In the genomic region with DNA sequence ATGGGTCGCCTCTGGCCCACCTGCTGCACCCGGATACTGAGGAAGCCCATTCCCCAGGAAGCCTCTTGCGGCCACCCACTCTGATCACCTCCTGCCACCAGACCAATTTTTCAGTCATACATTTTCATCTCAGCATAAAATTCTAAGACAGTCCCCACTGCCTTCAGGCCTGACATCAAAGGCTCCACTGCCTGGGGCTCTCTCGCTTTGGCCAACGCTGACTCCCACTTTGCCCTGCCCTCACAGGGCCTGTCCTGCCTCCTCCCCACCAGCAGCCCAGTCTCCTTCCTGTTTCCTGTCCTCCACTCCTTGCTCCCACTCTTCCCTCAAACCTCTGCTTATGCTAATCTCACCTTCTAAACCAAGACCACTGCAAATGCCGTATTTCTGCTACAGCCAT, we compare ENCODE assay signal across 19 cellular contexts.
DNase-seq lines count a peak whose midpoint lies in the region; ATAC-seq, FAIRE-seq and TF ChIP-seq lines count a peak whose summit lies in the region.
"Had no signal": no experiment of that assay in that cellular context is flagged by ENCODE, and none has a peak within 500 bp of the region (broad histone marks: within the 10 kb centered on the region; RNA-seq: fewer than 3 reads in every experiment).

No MANE protein-coding gene starts in this region.

- POLR2A ChIA-PET in HepG2 (lab: Yijun Ruan, JAX), result no interaction called here

- peaks cover 24% of the 10 kb centered on the region for H3K4me1 ChIP-seq in Loucy (ENCODE audit: insufficient read depth, low read length, poor library complexity, severe bottlenecking)
- peaks cover 13% of the 10 kb centered on the region; the same call in 1 of the 2 replicates for H3K4me1 ChIP-seq in HepG2 (ENCODE audit: insufficient read depth, low read length)
- H3K4me1 ChIP-seq in neural progenitor cell, result no peaks in the 10 kb centered on the region
- H3K4me1 ChIP-seq: A549 had no signal

- H3K9ac ChIP-seq in Loucy (ENCODE audit: low read depth, low read length, poor library complexity, severe bottlenecking) (no peak overlapping the region), HepG2 (ENCODE audit: insufficient read depth, low read depth, low read length) (no peak overlapping the region), neural progenitor cell (no peak overlapping the region)
- H3K9ac ChIP-seq: KMS-11 had no signal

- in situ Hi-C loops in HepG2 (cut with HindIII; ENCODE audit: extremely low pct_ligation_motif_present, low pct_unique_long_range_greater_than_20kb), result no loop called here

- no peaks in the 10 kb centered on the region for H4K20me1 ChIP-seq in Loucy (ENCODE audit: insufficient read depth, low read length, poor library complexity, severe bottlenecking)
- H4K20me1 ChIP-seq in HepG2 (ENCODE audit: insufficient read depth, low read length), result no peaks in the 10 kb centered on the region
- no peaks in the 10 kb centered on the region for H4K20me1 ChIP-seq in neural progenitor cell (ENCODE audit: low read depth)

- H3K27ac ChIP-seq in 22Rv1 (0 out of 2 replicates have a peak overlapping the region, but pooled peaks have one; percentile 7), HepG2 (ENCODE audit: extremely low read length, insufficient read depth, low read length) (no peak overlapping the region), neural progenitor cell (no peak overlapping the region)
- H3K27ac ChIP-seq: A549, C4-2B, KMS-11 had no signal

- H2AFZ ChIP-seq in Loucy (ENCODE audit: low read length) (no peak overlapping the region), HepG2 (ENCODE audit: low read length) (no peak overlapping the region), neural progenitor cell (replicated peaks) (no peak overlapping the region)

- ATAC-seq in HepG2, result no peak
- no peak for ATAC-seq in GM18870 (IDR thresholded peaks at IDR 0.05; ENCODE audit: unreplicated experiment)
- ATAC-seq: A549 had no signal

- no peak for FAIRE-seq in HepG2 (lab: Jason Lieb, UNC)
- FAIRE-seq: A549, H54 had no signal

- peaks cover 4% of the 10 kb centered on the region for H3K27me3 Mint-ChIP-seq in neural progenitor cell (ENCODE audit: insufficient read depth, low read depth)

- intact Hi-C loops in HepG2 (cut with micrococcal nuclease; ENCODE audit: unreplicated experiment), result no loop called here

- peaks cover 33% of the 10 kb centered on the region for H3K4me1 Mint-ChIP-seq in neural progenitor cell

- DNase-seq in HepG2 (ENCODE audit: low spot score), result no peak
- DNase-seq in neural progenitor cell (ENCODE audit: low spot score), result no peak
- DNase-seq in KG1 (lab: John Stamatoyannopoulos, UW), result no peak
- DNase-seq in NCI-H524 (lab: John Stamatoyannopoulos, UW), result no peak
- DNase-seq: DMS 273 treated with DMSO at 0.1 percent for 48 hours, DND-41, NCI-H1417, NCI-H187, NCI-H2107, NCI-H226, NCI-H524 treated with DMSO at 0.1 percent for 48 hours, SHP77 had no signal

- WGBS in HepG2 (ENCODE audit: low lambda C conversion rate), result 69% methylated on average over 6 of the region's 6 CpGs

- H3K9me3 ChIP-seq in Loucy (ENCODE audit: insufficient read depth, low read depth, low read length) (no peaks in the 10 kb centered on the region), HepG2 (ENCODE audit: low read length) (no peaks in the 10 kb centered on the region), neural progenitor cell (ENCODE audit: low read depth) (no peaks in the 10 kb centered on the region)
- H3K9me3 ChIP-seq: A549 had no signal

- H3F3A ChIP-seq in Loucy (ENCODE audit: low read depth) (no peaks in the 10 kb centered on the region), neural progenitor cell (ENCODE audit: low read depth) (no peaks in the 10 kb centered on the region)

- H3K36me3 ChIP-seq in Loucy (ENCODE audit: insufficient read depth, low read length) (no peaks in the 10 kb centered on the region), HepG2 (replicated peaks in 1 of 2; ENCODE audit: control insufficient read depth in 1 of 2, insufficient read depth in 2 of 2, low read length in 2 of 2) (no peaks in the 10 kb centered on the region), neural progenitor cell (no peaks in the 10 kb centered on the region)

- TF ChIP-seq POLR2A in HepG2 (IDR thresholded peaks at IDR 0.05; ENCODE audit: insufficient read depth in 1 of 2, low read depth in 2 of 2, low read length in 2 of 2), result no peak

- no peak for TF ChIP-seq RAD21 in HepG2 (CRISPR knock-in tag; IDR thresholded peaks at IDR 0.05)

- CTCF ChIA-PET in HepG2 (lab: Yijun Ruan, JAX; ENCODE audit: low intra/inter-chr PET ratio, low total read pairs), result no interaction called here

- TF ChIP-seq EP300 in HepG2 (IDR thresholded peaks at IDR 0.05; ENCODE audit: low read depth in 2 of 2, low read length in 2 of 2) (no peak), HepG2 (CRISPR knock-in tag; IDR thresholded peaks at IDR 0.05; ENCODE audit: borderline replicate concordance) (no peak)

- peak overlapping the region; percentile 21 for H3K27ac Mint-ChIP-seq in neural progenitor cell

- H3K4me2 ChIP-seq in Loucy (ENCODE audit: low read depth, low read length, poor library complexity, severe bottlenecking) (peak overlapping the region; percentile 40), HepG2 (ENCODE audit: low read depth, low read length) (no peak overlapping the region), neural progenitor cell (no peak overlapping the region)
- H3K4me2 ChIP-seq: A549, KMS-11 had no signal

- no peaks in the 10 kb centered on the region for H3K9me3 Mint-ChIP-seq in neural progenitor cell

- H3K9me2 ChIP-seq in Loucy (replicated peaks; ENCODE audit: low read depth, low read length), result no peaks in the 10 kb centered on the region

- no peak overlapping the region for H3K4me3 Mint-ChIP-seq in neural progenitor cell

- no peaks in the 10 kb centered on the region for H3K27me3 ChIP-seq in Loucy (ENCODE audit: insufficient read depth, low read length, poor library complexity, severe bottlenecking)
- H3K27me3 ChIP-seq in HepG2 (ENCODE audit: control insufficient read depth in 1 of 2, insufficient read depth in 2 of 2, low read length in 2 of 2), result peaks cover 0 to 7% of the 10 kb centered on the region in 2 experiments; a peak in 1 of 5 replicates
- no peaks in the 10 kb centered on the region for H3K27me3 ChIP-seq in neural progenitor cell

- no peaks in the 10 kb centered on the region for H3K36me3 Mint-ChIP-seq in neural progenitor cell

- TF ChIP-seq CTCF in 22Rv1 (IDR thresholded peaks at IDR 0.05) (no peak), Loucy (conservative IDR thresholded peaks at IDR 0.05; ENCODE audit: low read length) (no peak), HepG2 (CRISPR knock-in tag; IDR thresholded peaks at IDR 0.05) (no peak), neural progenitor cell (IDR thresholded peaks at IDR 0.05) (no peak)

- H3K4me3 ChIP-seq in Loucy (ENCODE audit: low read length, poor library complexity, severe bottlenecking) (no peak overlapping the region), HepG2 (replicated peaks in 1 of 3; ENCODE audit: insufficient read depth in 1 of 3, low read depth in 2 of 3, low read length in 3 of 3) (no peak overlapping the region), neural progenitor cell (no peak overlapping the region)
- H3K4me3 ChIP-seq: A549 had no signal

- BruUV-seq in HepG2 (replicated peaks; lab: Mats Ljungman, UMichigan), result no TSS peak

- no peaks in the 10 kb centered on the region for H3K79me2 ChIP-seq in Loucy (ENCODE audit: insufficient read depth, low read length)
- H3K79me2 ChIP-seq in HepG2 (ENCODE audit: insufficient read depth, low read length), result no peaks in the 10 kb centered on the region
- no peaks in the 10 kb centered on the region for H3K79me2 ChIP-seq in neural progenitor cell (ENCODE audit: low read depth)

TF ChIP-seq in HepG2, 621 proteins besides CTCF, POLR2A, EP300 and RAD21:
- TF ChIP-seq CHD2 (IDR thresholded peaks at IDR 0.05; ENCODE audit: low read depth, low read length), result no peak
- no peak for TF ChIP-seq PLRG1 (conservative IDR thresholded peaks at IDR 0.05)
- TF ChIP-seq RFX5 (IDR thresholded peaks at IDR 0.05; ENCODE audit: low read depth, low read length), result no peak
- 0 out of 2 replicates have a peak, but pooled peaks have one; percentile 10 for TF ChIP-seq MAF1 (CRISPR knock-in tag; IDR thresholded peaks at IDR 0.05; ENCODE audit: borderline replicate concordance)
- 0 out of 2 replicates have a peak, but pooled peaks have one; percentile 43 for TF ChIP-seq EED (CRISPR knock-in tag; IDR thresholded peaks at IDR 0.05)
- no peak for TF ChIP-seq ZNF354B (CRISPR knock-in tag; IDR thresholded peaks at IDR 0.05)
- TF ChIP-seq GABPA (IDR thresholded peaks at IDR 0.05; ENCODE audit: low read depth, low read length), result no peak
- no peak for TF ChIP-seq GABPA (CRISPR knock-in tag; IDR thresholded peaks at IDR 0.05; ENCODE audit: low read depth)
- TF ChIP-seq CSRNP2 (CRISPR knock-in tag; conservative IDR thresholded peaks at IDR 0.05; ENCODE audit: low read depth), result no peak
- no peak for TF ChIP-seq SALL2 (CRISPR knock-in tag; IDR thresholded peaks at IDR 0.05)
- no peak for TF ChIP-seq MBNL3 (CRISPR knock-in tag; conservative IDR thresholded peaks at IDR 0.05)
- TF ChIP-seq MYPOP (CRISPR knock-in tag; IDR thresholded peaks at IDR 0.05), result no peak
